In genomic region chrX:128460835-128461234, GRCh38 we compare ENCODE assay signal across 18 cellular contexts.
DNase-seq lines count a peak whose midpoint lies in the region; ATAC-seq, FAIRE-seq and TF ChIP-seq lines count a peak whose summit lies in the region.
"Had no signal": no experiment of that assay in that cellular context is flagged by ENCODE, and none has a peak within 500 bp of the region (broad histone marks: within the 10 kb centered on the region; RNA-seq: fewer than 3 reads in every experiment).

No MANE protein-coding gene starts in this region.

- BruUV-seq in HepG2 (replicated peaks; lab: Mats Ljungman, UMichigan): no TSS peak
- BruUV-seq in PC-3 (replicated peaks; lab: Mats Ljungman, UMichigan): no TSS peak

- no peak for TF ChIP-seq RAD21 in HepG2 (CRISPR knock-in tag; IDR thresholded peaks at IDR 0.05)

- no peak overlapping the region for H3K27ac Mint-ChIP-seq in activated CD4-positive, alpha-beta T cell treated with anti-CD3 and anti-CD28 coated beads, Interleukin-2, amount 10 ng/mL, durations not matched to agents 24 days and 14 days
- H3K27ac Mint-ChIP-seq: activated naive CD8-positive, alpha-beta T cell had no signal

- H3K4me1 ChIP-seq in HepG2 (ENCODE audit: insufficient read depth, low read length) (peaks cover 9% of the 10 kb centered on the region), right lobe of liver (no peaks in the 10 kb centered on the region), PC-3 (ENCODE audit: insufficient read depth, low read length) (peaks cover 11% of the 10 kb centered on the region; the same call in 1 of the 2 replicates)
- H3K4me1 ChIP-seq: foreskin keratinocyte had no signal

- no peaks in the 10 kb centered on the region for H3F3A ChIP-seq in PC-3 (ENCODE audit: low read length, unreplicated experiment)

- H3K36me3 ChIP-seq in HepG2 (replicated peaks in 1 of 2; ENCODE audit: control insufficient read depth in 1 of 2, insufficient read depth in 2 of 2, low read length in 2 of 2) (no peaks in the 10 kb centered on the region), right lobe of liver (no peaks in the 10 kb centered on the region), PC-3 (ENCODE audit: low read depth, low read length) (no peaks in the 10 kb centered on the region)
- H3K36me3 ChIP-seq: ovary had no signal

- H3K9ac ChIP-seq in HepG2 (ENCODE audit: insufficient read depth, low read depth, low read length) (no peak overlapping the region), PC-3 (ENCODE audit: low read length) (no peak overlapping the region)

- no peaks in the 10 kb centered on the region for H3K79me2 ChIP-seq in HepG2 (ENCODE audit: insufficient read depth, low read length)
- no peaks in the 10 kb centered on the region for H3K79me2 ChIP-seq in PC-3 (ENCODE audit: low read length)

- TF ChIP-seq POLR2A in HepG2 (IDR thresholded peaks at IDR 0.05; ENCODE audit: insufficient read depth in 1 of 2, low read depth in 2 of 2, low read length in 2 of 2): no peak
- TF ChIP-seq POLR2A in right lobe of liver (IDR thresholded peaks at IDR 0.05): no peak

- H3K4me3 Mint-ChIP-seq in activated CD4-positive, alpha-beta T cell treated with anti-CD3 and anti-CD28 coated beads, Interleukin-2, amount 10 ng/mL, durations not matched to agents 24 days and 14 days: no peak overlapping the region
- H3K4me3 Mint-ChIP-seq: activated naive CD8-positive, alpha-beta T cell had no signal

- WGBS in HepG2 (ENCODE audit: low lambda C conversion rate): 0% methylated on average over 6 of the region's 6 CpGs
- WGBS in right lobe of liver (ENCODE audit: insufficient coverage, low coverage, low lambda C conversion rate, missing lambda C conversion rate): 30% methylated on average over 6 of the region's 6 CpGs

- ATAC-seq in HepG2: peak; percentile 45; the same call in 1 of the 3 replicates
- no peak for ATAC-seq in right lobe of liver
- 0 out of 2 replicates have a peak, but pooled peaks have one; percentile 31 for ATAC-seq in PC-3
- ATAC-seq: foreskin keratinocyte, mucosa of descending colon had no signal

- no peak overlapping the region for H3K4me3 ChIP-seq in HepG2 (replicated peaks in 1 of 3; ENCODE audit: insufficient read depth in 1 of 3, low read depth in 2 of 3, low read length in 3 of 3)
- no peak overlapping the region for H3K4me3 ChIP-seq in right lobe of liver
- no peak overlapping the region for H3K4me3 ChIP-seq in PC-3 (ENCODE audit: low read length)
- no peak overlapping the region for H3K4me3 ChIP-seq in epithelial cell of proximal tubule (ENCODE audit: low read depth, low read length)
- H3K4me3 ChIP-seq: mucosa of descending colon, ovary had no signal

- H3K27ac ChIP-seq in HepG2 (ENCODE audit: extremely low read length, insufficient read depth, low read length) (no peak overlapping the region), right lobe of liver (no peak overlapping the region), PC-3 (ENCODE audit: low read length) (no peak overlapping the region)
- H3K27ac ChIP-seq: foreskin keratinocyte, ovary had no signal

- H3K4me2 ChIP-seq in HepG2 (ENCODE audit: low read depth, low read length) (no peak overlapping the region), PC-3 (ENCODE audit: low read length) (no peak overlapping the region)

- no peaks in the 10 kb centered on the region; a peak in 1 of 5 replicates for H3K27me3 ChIP-seq in HepG2 (ENCODE audit: control insufficient read depth in 1 of 2, insufficient read depth in 2 of 2, low read length in 2 of 2)
- H3K27me3 ChIP-seq in right lobe of liver: no peaks in the 10 kb centered on the region
- no peaks in the 10 kb centered on the region for H3K27me3 ChIP-seq in PC-3 (ENCODE audit: low read length)
- H3K27me3 ChIP-seq: foreskin keratinocyte, ovary had no signal

- TF ChIP-seq CTCF in HepG2 (CRISPR knock-in tag; IDR thresholded peaks at IDR 0.05) (no peak; the same call in 1 of the 2 replicates), right lobe of liver (IDR thresholded peaks at IDR 0.05) (peak in 1 of 4 donors; percentile 22), PC-3 (conservative IDR thresholded peaks at IDR 0.05; ENCODE audit: low read depth, low read length) (peak; percentile 45), epithelial cell of proximal tubule (conservative IDR thresholded peaks at IDR 0.05; ENCODE audit: low read depth, low read length) (peak; percentile 31)

- H3K4me1 Mint-ChIP-seq in activated CD4-positive, alpha-beta T cell treated with anti-CD3 and anti-CD28 coated beads, Interleukin-2, amount 10 ng/mL, durations not matched to agents 24 days and 14 days: no peaks in the 10 kb centered on the region

- H2AFZ ChIP-seq in HepG2 (ENCODE audit: low read length): no peak overlapping the region
- no peak overlapping the region for H2AFZ ChIP-seq in PC-3 (ENCODE audit: low read length)

- H3K36me3 Mint-ChIP-seq in activated CD4-positive, alpha-beta T cell treated with anti-CD3 and anti-CD28 coated beads, Interleukin-2, amount 10 ng/mL, durations not matched to agents 24 days and 14 days (ENCODE audit: low read depth): no peaks in the 10 kb centered on the region
- H3K36me3 Mint-ChIP-seq: activated naive CD8-positive, alpha-beta T cell had no signal

- TF ChIP-seq EP300 in HepG2 (IDR thresholded peaks at IDR 0.05; ENCODE audit: low read depth in 2 of 2, low read length in 2 of 2) (no peak), HepG2 (CRISPR knock-in tag; IDR thresholded peaks at IDR 0.05; ENCODE audit: borderline replicate concordance) (no peak)

- intact Hi-C loops in HepG2 (cut with micrococcal nuclease; ENCODE audit: unreplicated experiment) (loop anchor here (2.0 kb wide), 2 partner anchors 514 to 900 kb away; no protein-coding TSS in a partner anchor), right lobe of liver (cut with DNase I) (no loop called here), PC-3 (cut with micrococcal nuclease) (loop anchor here (1.0 kb wide), 1 partner anchor 210 kb away; no protein-coding TSS in a partner anchor)
- intact Hi-C loops in activated CD4-positive, alpha-beta T cell treated with anti-CD3 and anti-CD28 coated beads, Interleukin-2, amount 10 ng/mL, durations not matched to agents 24 days and 14 days (cut with micrococcal nuclease): no loop called here

- CTCF ChIA-PET in HepG2 (lab: Yijun Ruan, JAX; ENCODE audit: low intra/inter-chr PET ratio, low total read pairs): no interaction called here
- CTCF ChIA-PET in PC-3 (lab: Charles Lee): no interaction called here

- H3K9me3 Mint-ChIP-seq in activated CD4-positive, alpha-beta T cell treated with anti-CD3 and anti-CD28 coated beads, Interleukin-2, amount 10 ng/mL, durations not matched to agents 24 days and 14 days: no peaks in the 10 kb centered on the region

- in situ Hi-C loops in HepG2 (cut with HindIII; ENCODE audit: extremely low pct_ligation_motif_present, low pct_unique_long_range_greater_than_20kb): no loop called here
- in situ Hi-C loops in KBM-7 (cut with MboI; ENCODE audit: low pct_unique_long_range_greater_than_20kb, low sequenced_read_pairs): no loop called here

- DNase-seq in HepG2 (ENCODE audit: low spot score): no peak
- no peak for DNase-seq in right lobe of liver
- DNase-seq in PC-3: peak; percentile 40
- no peak for DNase-seq in epithelial cell of proximal tubule (ENCODE audit: low read depth)
- no peak for DNase-seq in glomerular visceral epithelial cell (ENCODE audit: extremely low spot score)
- DNase-seq in KBM-7: no peak
- no peak for DNase-seq in activated effector memory CD4-positive, alpha-beta T cell treated with anti-CD3 and anti-CD28 coated beads, Interleukin-2, amount 50 U/mL, for 16 hours
- DNase-seq in activated CD4-positive, alpha-beta T cell treated with anti-CD3 and anti-CD28 coated beads, Interleukin-2, amount 10 ng/mL, durations not matched to agents 24 days and 14 days: no peak
- DNase-seq: activated CD8-positive, alpha-beta memory T cell treated with anti-CD3 and anti-CD28 coated beads, Interleukin-2, amount 50 U/mL, for 48 hours; Calu3; effector memory CD4-positive, alpha-beta T cell; foreskin keratinocyte; IMR-90; mucosa of descending colon; NCI-H187; ovary; SW 1271 had no signal

- FAIRE-seq in HepG2 (lab: Jason Lieb, UNC): peak; percentile 8

- no peaks in the 10 kb centered on the region for H3K27me3 Mint-ChIP-seq in activated CD4-positive, alpha-beta T cell treated with anti-CD3 and anti-CD28 coated beads, Interleukin-2, amount 10 ng/mL, durations not matched to agents 24 days and 14 days
- H3K27me3 Mint-ChIP-seq: activated naive CD8-positive, alpha-beta T cell had no signal

- H4K20me1 ChIP-seq in HepG2 (ENCODE audit: insufficient read depth, low read length) (no peaks in the 10 kb centered on the region), PC-3 (ENCODE audit: low read length) (no peaks in the 10 kb centered on the region)

- H3K9me3 ChIP-seq in HepG2 (ENCODE audit: low read length) (no peaks in the 10 kb centered on the region), right lobe of liver (no peaks in the 10 kb centered on the region), PC-3 (ENCODE audit: low read length) (no peaks in the 10 kb centered on the region)
- H3K9me3 ChIP-seq: mucosa of descending colon, ovary had no signal

- POLR2A ChIA-PET in HepG2 (lab: Yijun Ruan, JAX) (no interaction called here), PC-3 (lab: Charles Lee; ENCODE audit: unreplicated experiment) (no interaction called here)

- H3K9me2 ChIP-seq in PC-3 (replicated peaks; ENCODE audit: low read length): no peaks in the 10 kb centered on the region

TF ChIP-seq in HepG2, 621 proteins besides CTCF, POLR2A, EP300 and RAD21:
- TF ChIP-seq STAG1 (CRISPR knock-in tag; IDR thresholded peaks at IDR 0.05): peak; percentile 47
- TF ChIP-seq, protein P1, sequence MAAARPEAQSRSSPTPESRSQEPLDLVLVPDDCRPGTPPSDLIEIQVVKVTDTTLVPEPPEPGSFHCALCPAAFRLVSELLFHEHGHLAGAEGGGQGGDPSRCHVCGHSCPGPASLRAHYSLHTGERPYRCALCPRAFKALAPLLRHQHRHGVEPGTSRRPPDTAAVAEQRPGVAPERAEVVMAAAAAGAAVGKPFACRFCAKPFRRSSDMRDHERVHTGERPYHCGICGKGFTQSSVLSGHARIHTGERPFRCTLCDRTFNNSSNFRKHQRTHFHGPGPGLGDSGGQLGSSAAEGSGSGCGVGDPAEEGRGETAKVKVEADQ (CRISPR knock-in tag; IDR thresholded peaks at IDR 0.05; ENCODE audit: borderline replicate concordance): no peak
TF ChIP-seq in HepG2: peak in this region for 1.

Comparison
In these comparisons a context has a peak if more than half of its experiments do, and no peak if none do; other contexts are left out.
1. ATAC-seq: peak in HepG2 (single experiment) and PC-3 (single experiment); none in right lobe of liver (0 of 4).
2. intact Hi-C loops: an anchor here in HepG2 (2.0 kb wide) and PC-3 (1.0 kb wide); none called in right lobe of liver and activated CD4-positive, alpha-beta T cell treated with anti-CD3 and anti-CD28 coated beads, Interleukin-2, amount 10 ng/mL, durations not matched to agents 24 days and 14 days.